9 cellular contexts compared by ENCODE assay signal in the genomic region with DNA sequence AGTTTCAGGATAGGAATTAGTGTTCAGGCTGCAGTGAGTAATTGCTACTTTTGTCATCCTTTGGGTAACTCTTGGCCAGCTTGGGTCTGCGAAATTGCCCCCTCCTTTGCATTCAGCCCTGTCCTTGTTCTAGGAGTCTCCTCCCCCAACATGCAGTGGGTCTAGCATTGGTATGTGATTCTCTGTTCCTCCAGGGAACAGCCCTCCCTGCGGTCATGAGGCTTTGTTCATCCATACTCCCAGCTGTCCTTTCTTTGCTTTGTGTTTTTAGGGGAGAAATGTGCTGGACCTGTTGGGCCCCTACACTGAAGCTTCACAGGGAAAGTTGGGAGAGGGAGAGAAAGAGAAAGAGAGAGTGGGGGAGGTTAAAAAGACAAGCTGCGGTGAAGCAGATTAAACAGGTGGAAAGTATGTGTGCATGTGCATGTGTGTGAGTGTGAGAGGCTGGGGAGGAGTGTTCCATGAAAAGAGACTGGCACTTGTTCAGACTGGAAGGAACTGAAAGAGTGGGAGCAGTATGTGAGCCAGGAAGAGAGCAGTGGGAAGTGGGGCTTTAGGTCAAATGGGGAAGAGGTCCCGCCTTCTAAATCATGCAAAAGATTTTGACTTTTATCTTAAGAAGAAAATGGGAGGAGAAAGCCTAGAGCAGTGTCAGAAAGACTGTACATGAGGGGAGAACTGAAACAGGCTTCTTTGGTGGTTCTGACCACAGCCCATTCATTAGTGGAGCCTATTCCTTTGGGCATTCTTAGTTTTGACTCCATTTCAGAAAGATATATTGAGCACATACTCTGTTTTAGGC. TPM values are rescaled to one million over a fixed set of nuclear protein-coding genes. Genes with fewer than 3 reads are reported as not detected.
DNase-seq lines count a peak whose midpoint lies in the region; ATAC-seq and TF ChIP-seq lines count a peak whose summit lies in the region.
"Had no signal": no experiment of that assay in that cellular context is flagged by ENCODE, and none has a peak within 500 bp of the region (broad histone marks: within the 10 kb centered on the region; RNA-seq: fewer than 3 reads in every experiment).

No MANE protein-coding gene starts in this region.

- H3K9me3 ChIP-seq in endodermal cell (ENCODE audit: control insufficient read depth, low read length) (no peaks in the 10 kb centered on the region), tibial nerve (no peaks in the 10 kb centered on the region)

- H3K36me3 ChIP-seq in endodermal cell (ENCODE audit: control insufficient read depth, insufficient read depth, low read length) (no peaks in the 10 kb centered on the region), tibial nerve (no peaks in the 10 kb centered on the region)

- H3K4me1 Mint-ChIP-seq in endodermal cell, result peaks cover 33% of the 10 kb centered on the region

- no peak for TF ChIP-seq EP300 in tibial nerve (IDR thresholded peaks at IDR 0.05)

- no peaks in the 10 kb centered on the region for H3K36me3 Mint-ChIP-seq in endodermal cell (ENCODE audit: low read depth)

- no peaks in the 10 kb centered on the region for H3K27me3 Mint-ChIP-seq in endodermal cell (ENCODE audit: insufficient read depth)

- H3K27me3 ChIP-seq in endodermal cell (ENCODE audit: control insufficient read depth, insufficient read depth, low read length, poor library complexity, severe bottlenecking) (no peaks in the 10 kb centered on the region), tibial nerve (no peaks in the 10 kb centered on the region)

- H3K4me3 Mint-ChIP-seq in endodermal cell, result no peak overlapping the region

- no peak overlapping the region for H3K9ac ChIP-seq in endodermal cell (ENCODE audit: extremely low read depth, low read length, poor library complexity, severe bottlenecking)

- ATAC-seq in GM19397 (IDR thresholded peaks at IDR 0.05; ENCODE audit: unreplicated experiment) (peak; percentile 75), HG03064 (IDR thresholded peaks at IDR 0.05; ENCODE audit: low read depth, unreplicated experiment) (peak; percentile 78)

- no peaks in the 10 kb centered on the region for H3K9me3 Mint-ChIP-seq in endodermal cell

- peak overlapping the region; percentile 22 for H3K27ac ChIP-seq in endodermal cell (ENCODE audit: low read depth, low read length)
- peak overlapping the region in 2 of 4 donors; percentile 19 to 54 for H3K27ac ChIP-seq in tibial nerve

- TF ChIP-seq CTCF in GM12865 (IDR thresholded peaks at IDR 0.05; ENCODE audit: insufficient read depth, low read depth, low read length, missing control alignments), result no peak
- TF ChIP-seq CTCF in endodermal cell (conservative IDR thresholded peaks at IDR 0.05), result no peak
- TF ChIP-seq CTCF in tibial nerve (IDR thresholded peaks at IDR 0.05), result no peak

- WGBS in endodermal cell (ENCODE audit: insufficient coverage in 1 of 2, insufficient read length in 1 of 2), 2 experiments, result 64 to 78% methylated on average over 3 to 4 of the region's 4 CpGs
- WGBS in tibial nerve, 2 donors, result 51 to 54% methylated on average over 4 of the region's 4 CpGs

- DNase-seq in GM12865 (ENCODE audit: low read depth) (peak; percentile 78), endodermal cell (peak; percentile 57), tibial nerve (ENCODE audit: low spot score in 2 of 2) (no peak), NCI-H524 (lab: John Stamatoyannopoulos, UW) (no peak), kidney tubule cell (ENCODE audit: low spot score) (no peak)
- DNase-seq in activated naive CD4-positive, alpha-beta T cell (lab: John Stamatoyannopoulos, UW), result no peak
- DNase-seq: GDM1 had no signal

- H3K4me1 ChIP-seq in endodermal cell (ENCODE audit: control insufficient read depth, insufficient read depth, low read length) (peaks cover 7% of the 10 kb centered on the region), tibial nerve (peaks cover 0 to 24% (median 6%) of the 10 kb centered on the region in 4 donors)

- no peak for TF ChIP-seq POLR2A in tibial nerve (IDR thresholded peaks at IDR 0.05)

- H3K27ac Mint-ChIP-seq in endodermal cell, result no peak overlapping the region

- H3K4me3 ChIP-seq in GM12865 (ENCODE audit: low read depth, low read length) (no peak overlapping the region; the same call in 1 of the 2 replicates), endodermal cell (ENCODE audit: low read length) (no peak overlapping the region), tibial nerve (no peak overlapping the region)

RNA-seq across cellular contexts. Expression of gene SESN3, which starts 17.9 kb away (rescaled TPM):
- total RNA-seq in endodermal cell, result 10 to 100 TPM; 33.6 to 43.1 TPM
- 34.9 TPM for polyA plus RNA-seq in endodermal cell (2013, experiment 1 of 2)
- polyA plus RNA-seq in endodermal cell (2013, experiment 2 of 2), result 36.3 TPM
- total RNA-seq in tibial nerve, result 100 to 1,000 TPM in 1 of 4 donors, 10 to 100 TPM in 3; 57.9 to 106 (median 71.8) TPM

Comparison
In these comparisons a context has a peak if more than half of its experiments do, and no peak if none do; other contexts are left out.
1. DNase-seq: peak in GM12865 (single experiment) and endodermal cell (single experiment); none in activated naive CD4-positive, alpha-beta T cell (0 of 4), tibial nerve (0 of 2), NCI-H524 (0 of 2) and kidney tubule cell (single experiment).